In genomic region chr1:26983863-26984262, GRCh38 we compare ENCODE assay signal across 19 cellular contexts. TPM values are rescaled to one million over a fixed set of nuclear protein-coding genes. Genes with fewer than 3 reads are reported as not detected.
A peak's percentile ranks its signal among the peaks of the same experiment; 100 is the strongest.
DNase-seq lines count a peak whose midpoint lies in the region; ATAC-seq and TF ChIP-seq lines count a peak whose summit lies in the region.
"Had no signal": no experiment of that assay in that cellular context is flagged by ENCODE, and none has a peak within 500 bp of the region (broad histone marks: within the 10 kb centered on the region; RNA-seq: fewer than 3 reads in every experiment).

No MANE protein-coding gene starts in this region.

- POLR2A ChIA-PET in IMR-90 (lab: Charles Lee; ENCODE audit: unreplicated experiment) = no interaction called here

- no peak overlapping the region; a peak in 1 of 4 replicates for H4K8ac ChIP-seq in IMR-90 (ENCODE audit: low read depth in 2 of 2, low read length in 2 of 2)

- no peak overlapping the region for H3K4ac ChIP-seq in IMR-90 (ENCODE audit: low read depth, low read length)

- peak; percentile 17; the same call in 1 of the 2 replicates for ATAC-seq in IMR-90 (ENCODE audit: low read depth)

- no peak for TF ChIP-seq RAD21 in IMR-90 (IDR thresholded peaks at IDR 0.05; ENCODE audit: low read length)

- H4K91ac ChIP-seq in IMR-90 (ENCODE audit: insufficient read depth, low read depth, low read length) = no peak overlapping the region

- intact Hi-C loops in IMR-90 (cut with micrococcal nuclease) = no loop called here

- no CpG with 5 or more reads among the region's 5 CpGs for WGBS in IMR-90 (ENCODE audit: extremely low coverage in 2 of 2, insufficient read length in 1 of 2), 2 experiments

- no peak overlapping the region for H2BK15ac ChIP-seq in IMR-90 (ENCODE audit: low read depth, low read length)

- no peak overlapping the region for H2BK5ac ChIP-seq in IMR-90 (ENCODE audit: low read depth, low read length, poor library complexity, severe bottlenecking)

- H3K4me2 ChIP-seq in IMR-90 (ENCODE audit: low read depth, low read length) = no peak overlapping the region

- no peak overlapping the region for H3K14ac ChIP-seq in IMR-90 (replicated peaks; ENCODE audit: low read depth, low read length)

- H3K9ac ChIP-seq in IMR-90 (ENCODE audit: low read depth, low read length) = no peak overlapping the region

- no TSS peak for BruUV-seq in IMR-90 (replicated peaks; lab: Mats Ljungman, UMichigan)

- no peak overlapping the region for H3K56ac ChIP-seq in IMR-90 (ENCODE audit: extremely low read depth, insufficient read depth, low read length)

- no peak overlapping the region; the same call in 1 of the 2 replicates for H2AK5ac ChIP-seq in IMR-90 (ENCODE audit: low read depth, low read length)

- dilution Hi-C loops in IMR-90 (cut with HindIII; ENCODE audit: low sequenced_read_pairs, unreplicated experiment) = no loop called here

- no peak overlapping the region for H2BK120ac ChIP-seq in IMR-90 (ENCODE audit: low read depth, low read length)

- peak overlapping the region; percentile 35 for H2AFZ ChIP-seq in IMR-90 (replicated peaks; ENCODE audit: low read length, poor library complexity)

- 0 out of 2 replicates have a peak overlapping the region, but pooled peaks have one; percentile 15 for H3K23ac ChIP-seq in IMR-90 (ENCODE audit: low read depth, low read length)

- no peak overlapping the region for H3K18ac ChIP-seq in IMR-90 (ENCODE audit: low read depth, low read length)

- no peak overlapping the region for H4K5ac ChIP-seq in IMR-90 (ENCODE audit: low read depth, low read length)

- H2AK9ac ChIP-seq in IMR-90 (replicated peaks; ENCODE audit: low read depth, low read length, poor library complexity) = no peak overlapping the region

- 0 out of 2 replicates have a peak, but pooled peaks cover 2% of the 10 kb centered on the region for H3K4me1 ChIP-seq in IMR-90 (ENCODE audit: control insufficient read depth, insufficient read depth, low read length)
- H3K4me1 ChIP-seq: HAP-1 had no signal

- no peak overlapping the region for H2BK20ac ChIP-seq in IMR-90 (ENCODE audit: low read depth, low read length)

- no peaks in the 10 kb centered on the region for H3K36me3 ChIP-seq in IMR-90 (ENCODE audit: control insufficient read depth, insufficient read depth, low read length)
- H3K36me3 ChIP-seq: HAP-1 had no signal

- H3K27me3 ChIP-seq in IMR-90 (ENCODE audit: control insufficient read depth, insufficient read depth, low read length) = no peaks in the 10 kb centered on the region

- H3K27ac ChIP-seq in IMR-90 (ENCODE audit: insufficient read depth, low read length) = no peak overlapping the region

- H4K20me1 ChIP-seq in IMR-90 (ENCODE audit: insufficient read depth, low read length) = no peaks in the 10 kb centered on the region

- H3K4me3 ChIP-seq in IMR-90 (ENCODE audit: insufficient read depth, low read depth, low read length) (no peak overlapping the region), fibroblast of mammary gland (ENCODE audit: control insufficient read depth, low read depth, low read length) (no peak overlapping the region)
- H3K4me3 ChIP-seq: HAP-1 had no signal

- in situ Hi-C loops in IMR-90 (cut with MboI; ENCODE audit: low sequenced_read_pairs) = no loop called here

- no peaks in the 10 kb centered on the region for H3K9me3 ChIP-seq in IMR-90 (ENCODE audit: control insufficient read depth, insufficient read depth, low read length)
- H3K9me3 ChIP-seq: HAP-1 had no signal

- no peaks in the 10 kb centered on the region; the same call in 1 of the 2 replicates for H3K9me1 ChIP-seq in IMR-90 (ENCODE audit: insufficient read depth, low read length)

- no peak for TF ChIP-seq POLR2A in IMR-90 (IDR thresholded peaks at IDR 0.05; ENCODE audit: low read depth, low read length)

- CTCF ChIA-PET in IMR-90 (lab: Yijun Ruan, JAX) = no interaction called here

- DNase-seq in ELR (ENCODE audit: low read depth) (peak; percentile 42), IMR-90 (peak; percentile 44), fibroblast of mammary gland (ENCODE audit: low read depth) (peak; percentile 37), putamen (ENCODE audit: low spot score) (no peak), NCI-H2227 (lab: John Stamatoyannopoulos, UW; ENCODE audit: unreplicated experiment) (no peak)
- no peak for DNase-seq in stimulated activated CD4-positive, alpha-beta T cell treated with anti-CD3 and anti-CD28 coated beads, Interleukin-2, amount 100 ng/mL, for 48 hours
- DNase-seq: C1 segment of cervical spinal cord; Calu3; CD4-positive, alpha-beta memory T cell; COR-L47; DMS153; EL; GF-D8; GOT3; HFFc6 had no signal

- H3K79me1 ChIP-seq in IMR-90 (ENCODE audit: low read depth in 1 of 2, low read length in 2 of 2) = no peaks in the 10 kb centered on the region

- TF ChIP-seq CTCF in IMR-90 (conservative IDR thresholded peaks at IDR 0.05; ENCODE audit: low read depth, low read length) (no peak), fibroblast of mammary gland (conservative IDR thresholded peaks at IDR 0.05; ENCODE audit: control insufficient read depth, insufficient read depth, low read depth, low read length) (no peak)

TF ChIP-seq in IMR-90, 13 proteins besides CTCF, POLR2A, EP300 and RAD21:
- TF ChIP-seq BHLHE40 (IDR thresholded peaks at IDR 0.05; ENCODE audit: low read depth, low read length) (peak; percentile 97), RCOR1 (IDR thresholded peaks at IDR 0.05; ENCODE audit: insufficient replicate concordance, low read length) (no peak), MXI1 (IDR thresholded peaks at IDR 0.05; ENCODE audit: borderline replicate concordance, low read depth, low read length) (no peak), CHD1 (IDR thresholded peaks at IDR 0.05; ENCODE audit: low read depth, low read length) (no peak), RFX5 (IDR thresholded peaks at IDR 0.05; ENCODE audit: low read depth, low read length) (no peak), MAZ (IDR thresholded peaks at IDR 0.05; ENCODE audit: borderline replicate concordance, low read depth, low read length) (no peak), FOS (IDR thresholded peaks at IDR 0.05; ENCODE audit: low read depth, low read length) (no peak), SMC3 (IDR thresholded peaks at IDR 0.05; ENCODE audit: low read depth, low read length) (no peak), MAFK (IDR thresholded peaks at IDR 0.05; ENCODE audit: low read depth, low read length) (no peak; the same call in 1 of the 2 replicates)

RNA-seq across cellular contexts. Expression of gene TRNP1, which starts 9.6 kb away (rescaled TPM):
- 68.6 and 91.6 TPM in 2 replicates for total RNA-seq in IMR-90 (2012; rRNA removed)
- polyA plus RNA-seq in IMR-90 (2012; rRNA removed) = 63.3 and 76.8 TPM in 2 replicates
- polyA plus RNA-seq in IMR-90 (2012; cell fraction: cytosol; rRNA removed) = 157 and 222 TPM in 2 replicates
- polyA plus RNA-seq in IMR-90 (2012; cell fraction: nucleus; rRNA removed; ENCODE audit: low replicate concordance) = 65.3 and 116 TPM in 2 replicates
- total RNA-seq: CD4-positive, alpha-beta memory T cell had no signal
- polyA plus RNA-seq: CD4-positive, alpha-beta memory T cell had no signal

RNA-seq across cellular contexts. Expression of gene KDF1, which starts 23.6 kb away (rescaled TPM):
- not detected in 2 replicates for total RNA-seq in IMR-90 (2012; rRNA removed)
- polyA plus RNA-seq in IMR-90 (2012; rRNA removed) = not detected in 2 replicates
- polyA plus RNA-seq in IMR-90 (2012; cell fraction: cytosol; rRNA removed) = not detected in 2 replicates
- polyA plus RNA-seq in IMR-90 (2012; cell fraction: nucleus; rRNA removed; ENCODE audit: low replicate concordance) = 0.07 TPM in 1 of 2 replicates, not detected in the other
- total RNA-seq: A172, A673, G401, HFFc6 had no signal

RNA-seq across cellular contexts. Expression of gene TENT5B, which starts 28.8 kb away (rescaled TPM):
- 11.1 and 11.7 TPM in 2 replicates for total RNA-seq in IMR-90 (2012; rRNA removed)
- polyA plus RNA-seq in IMR-90 (2012; rRNA removed) = 7.3 and 8.2 TPM in 2 replicates
- polyA plus RNA-seq in IMR-90 (2012; cell fraction: cytosol; rRNA removed) = 7.3 and 9.8 TPM in 2 replicates
- polyA plus RNA-seq in IMR-90 (2012; cell fraction: nucleus; rRNA removed; ENCODE audit: low replicate concordance) = 1.8 and 6.6 TPM in 2 replicates
- total RNA-seq: CD4-positive, alpha-beta memory T cell had no signal
- polyA plus RNA-seq: CD4-positive, alpha-beta memory T cell had no signal

Comparison
In these comparisons a context has a peak if more than half of its experiments do, and no peak if none do; other contexts are left out.
1. DNase-seq: peak in ELR (single experiment), IMR-90 (single experiment) and fibroblast of mammary gland (single experiment); none in putamen (single experiment), stimulated activated CD4-positive, alpha-beta T cell treated with anti-CD3 and anti-CD28 coated beads, Interleukin-2, amount 100 ng/mL, for 48 hours (0 of 2) and NCI-H2227 (single experiment).